In the genomic region with DNA sequence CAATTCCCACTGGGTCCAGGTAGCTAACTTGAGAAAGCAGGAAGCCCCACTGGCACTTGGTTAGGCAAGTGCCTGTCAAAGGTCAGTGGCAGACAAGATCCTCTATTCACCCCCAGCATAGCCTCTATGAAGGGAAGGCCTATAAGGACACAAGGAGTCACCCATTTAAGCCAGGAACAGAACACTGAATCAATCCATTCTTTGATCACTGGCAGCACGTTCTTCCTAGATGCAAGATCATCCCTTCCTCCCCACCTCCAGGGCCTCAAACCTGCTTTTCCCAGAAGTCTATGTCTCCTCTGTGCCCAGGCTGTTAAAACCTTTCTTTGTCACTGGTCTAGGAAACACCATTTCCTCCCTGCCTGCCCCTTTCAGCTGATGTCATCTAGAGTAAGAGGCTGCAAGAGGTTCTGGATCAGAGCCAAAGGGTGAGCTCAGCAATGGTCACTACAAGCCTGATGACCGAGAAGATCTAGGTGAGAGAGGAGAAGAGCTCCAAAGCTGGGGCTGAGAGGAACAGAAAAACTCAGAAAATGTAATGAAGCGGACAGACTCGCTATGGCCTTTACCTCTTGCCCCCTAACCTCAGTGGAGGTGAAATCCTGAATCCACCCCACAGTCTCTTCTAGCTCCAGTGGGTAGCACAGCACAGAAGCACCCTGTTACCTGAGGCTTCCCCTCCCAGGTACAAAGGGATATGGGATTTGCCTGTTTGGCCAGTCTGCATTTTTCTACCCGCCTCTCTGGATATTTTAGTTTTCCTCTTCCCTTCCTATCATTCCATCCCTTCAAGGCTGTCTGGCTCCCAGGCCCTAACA, we compare ENCODE assay signal across 8 cellular contexts. TPM values are rescaled to one million over a fixed set of nuclear protein-coding genes. Genes with fewer than 3 reads are reported as not detected.
DNase-seq lines count a peak whose midpoint lies in the region; ATAC-seq, FAIRE-seq and TF ChIP-seq lines count a peak whose summit lies in the region.

No MANE protein-coding gene starts in this region.

- H3K9ac ChIP-seq in BLaER1: peak overlapping the region; percentile 31; the same call in 1 of the 2 replicates
- peak overlapping the region; percentile 26 for H3K9ac ChIP-seq in HCT116 (ENCODE audit: low read length)
- H3K9ac ChIP-seq in colonic mucosa (ENCODE audit: low read depth in 2 of 2, low read length in 2 of 2): peak overlapping the region in 1 of 2 donors; percentile 16

- FAIRE-seq in RCC 7860 (lab: Jason Lieb, UNC): peak; percentile 66

- DNase-seq in HCT116 (ENCODE audit: low read depth, low spot score): peak; percentile 78
- peak; percentile 95 for DNase-seq in RCC 7860 (ENCODE audit: low spot score)
- peak; percentile 81 for DNase-seq in colonic mucosa
- DNase-seq in lower lobe of right lung: peak; percentile 75
- peak; percentile 87 for DNase-seq in thoracic aorta (ENCODE audit: low spot score)
- DNase-seq in stimulated activated CD4-positive, alpha-beta T cell treated with anti-CD3 and anti-CD28 coated beads, Interleukin-4, amount 100 ng/mL, for 1 hour: no peak

- no peak overlapping the region for H2AFZ ChIP-seq in HCT116 (ENCODE audit: low read depth, low read length, poor library complexity, severe bottlenecking)

- peaks cover 44% of the 10 kb centered on the region for H3K36me3 ChIP-seq in BLaER1
- peaks cover 14 to 34% of the 10 kb centered on the region in 2 experiments; a peak in 3 of 4 replicates for H3K36me3 ChIP-seq in HCT116 (ENCODE audit: control insufficient read depth in 1 of 2, insufficient read depth in 2 of 2, low read length in 2 of 2)
- peaks cover 4% of the 10 kb centered on the region for H3K36me3 ChIP-seq in colonic mucosa
- peaks cover 41% of the 10 kb centered on the region for H3K36me3 ChIP-seq in lower lobe of right lung
- peaks cover 38% of the 10 kb centered on the region for H3K36me3 ChIP-seq in thoracic aorta

- no peaks in the 10 kb centered on the region for H3K9me2 ChIP-seq in HCT116 (ENCODE audit: insufficient read depth)

- BruUV-seq in HCT116 (replicated peaks; lab: Mats Ljungman, UMichigan): TSS peak; percentile 91

- H3K4me3 ChIP-seq in BLaER1: no peak overlapping the region
- peak overlapping the region; percentile 80 to 100 for H3K4me3 ChIP-seq in HCT116 (replicated peaks in 1 of 2; ENCODE audit: low read depth in 1 of 2, low read length in 2 of 2)
- H3K4me3 ChIP-seq in colonic mucosa: no peak overlapping the region
- H3K4me3 ChIP-seq in lower lobe of right lung: peak overlapping the region; percentile 76
- peak overlapping the region; percentile 94 for H3K4me3 ChIP-seq in thoracic aorta

- ATAC-seq in HCT116: no peak
- peak; percentile 10 to 34 for ATAC-seq in lower lobe of right lung
- no peak for ATAC-seq in thoracic aorta (ENCODE audit: insufficient number of reproducible peaks, low FRiP score, low read depth)
- no peak for ATAC-seq in HG03280 (IDR thresholded peaks at IDR 0.05; ENCODE audit: unreplicated experiment)

- 0 out of 2 replicates have a peak overlapping the region, but pooled peaks have one; percentile 5 for H3K27ac ChIP-seq in BLaER1
- H3K27ac ChIP-seq in HCT116 (ENCODE audit: low read depth, low read length): peak overlapping the region; percentile 76
- H3K27ac ChIP-seq in colonic mucosa: peak overlapping the region; percentile 14
- H3K27ac ChIP-seq in lower lobe of right lung: peak overlapping the region; percentile 89
- peak overlapping the region; percentile 56 to 63 for H3K27ac ChIP-seq in thoracic aorta

- RAD21 ChIA-PET in HCT116 (lab: Charles Lee; ENCODE audit: low non-redundant PET in 1 of 2, low total read pairs in 2 of 2, uncharacterized antibody in 2 of 2, unreplicated experiment in 2 of 2): no interaction called here

- H3K79me2 ChIP-seq in HCT116 (ENCODE audit: insufficient read depth, low read length): peaks cover 24% of the 10 kb centered on the region

- H3K27me3 ChIP-seq in BLaER1 (no peaks in the 10 kb centered on the region), HCT116 (ENCODE audit: insufficient read depth, low read length) (no peaks in the 10 kb centered on the region), colonic mucosa (no peaks in the 10 kb centered on the region), lower lobe of right lung (ENCODE audit: low read depth) (no peaks in the 10 kb centered on the region), thoracic aorta (replicated peaks; ENCODE audit: insufficient read depth) (no peaks in the 10 kb centered on the region)

- H4K20me1 ChIP-seq in BLaER1: peaks cover 18% of the 10 kb centered on the region; the same call in 1 of the 2 replicates
- no peaks in the 10 kb centered on the region for H4K20me1 ChIP-seq in HCT116 (ENCODE audit: insufficient read depth)

- no peaks in the 10 kb centered on the region for H3K9me3 ChIP-seq in BLaER1
- H3K9me3 ChIP-seq in HCT116 (ENCODE audit: control insufficient read depth in 1 of 2, insufficient read depth in 1 of 2, low read depth in 1 of 2, low read length in 2 of 2): no peaks in the 10 kb centered on the region
- H3K9me3 ChIP-seq in colonic mucosa: no peaks in the 10 kb centered on the region
- no peaks in the 10 kb centered on the region for H3K9me3 ChIP-seq in lower lobe of right lung
- H3K9me3 ChIP-seq in thoracic aorta: no peaks in the 10 kb centered on the region

- intact Hi-C loops in HCT116 (cut with micrococcal nuclease) (loop anchor here (5.0 kb wide), 1 partner anchor 145 kb away; a partner anchor contains a TSS), colonic mucosa (cut with DNase I) (no loop called here), lower lobe of right lung (cut with DNase I) (no loop called here)

- POLR2A ChIA-PET in HCT116 (lab: Charles Lee): interaction anchor here (0.8 to 1.4 kb wide), 7 partner anchors 9 to 143 kb away, joined by 3 to 7 read pairs (median 6); a partner anchor contains a TSS

- H3K4me1 ChIP-seq in BLaER1 (peaks cover 43% of the 10 kb centered on the region), HCT116 (ENCODE audit: control insufficient read depth in 1 of 2, insufficient read depth in 2 of 2, low read length in 2 of 2) (peaks cover 20 to 33% of the 10 kb centered on the region in 2 experiments), colonic mucosa (no peaks in the 10 kb centered on the region), lower lobe of right lung (peaks cover 32% of the 10 kb centered on the region), thoracic aorta (ENCODE audit: control insufficient read depth in 1 of 2, low read depth in 2 of 2) (peaks cover 10 to 28% of the 10 kb centered on the region in 2 donors)

- TF ChIP-seq CTCF in HCT116 (IDR thresholded peaks at IDR 0.05 in 2 of 3, conservative IDR thresholded peaks at IDR 0.05 in 1 of 3; ENCODE audit: borderline replicate concordance in 1 of 3, insufficient read depth in 1 of 3, low read depth in 2 of 3, low read length in 2 of 3) (no peak), colonic mucosa (IDR thresholded peaks at IDR 0.05) (no peak), lower lobe of right lung (IDR thresholded peaks at IDR 0.05) (no peak), thoracic aorta (IDR thresholded peaks at IDR 0.05) (no peak)

- H3K4me2 ChIP-seq in BLaER1 (peak overlapping the region; percentile 89), HCT116 (ENCODE audit: low read length) (peak overlapping the region; percentile 84)

- CTCF ChIA-PET in HCT116 (lab: Charles Lee): no interaction called here

- TF ChIP-seq POLR2A in HCT116 (IDR thresholded peaks at IDR 0.05; ENCODE audit: borderline replicate concordance, extremely low read depth, insufficient read depth, insufficient read length): no peak

- TF ChIP-seq RAD21 in HCT116 (IDR thresholded peaks at IDR 0.05; ENCODE audit: low read depth): no peak

TF ChIP-seq in HCT116, 20 proteins besides CTCF, POLR2A, EP300 and RAD21 (continues in another document):
- no peak for TF ChIP-seq EZH2 (IDR thresholded peaks at IDR 0.05)
- TF ChIP-seq, protein P1, sequence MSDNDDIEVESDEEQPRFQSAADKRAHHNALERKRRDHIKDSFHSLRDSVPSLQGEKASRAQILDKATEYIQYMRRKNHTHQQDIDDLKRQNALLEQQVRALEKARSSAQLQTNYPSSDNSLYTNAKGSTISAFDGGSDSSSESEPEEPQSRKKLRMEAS (IDR thresholded peaks at IDR 0.05): no peak
- TF ChIP-seq FOSL1 (IDR thresholded peaks at IDR 0.05; ENCODE audit: low read depth): no peak
- no peak for TF ChIP-seq SRF (IDR thresholded peaks at IDR 0.05; ENCODE audit: low read depth)
- TF ChIP-seq EZH2phosphoT487 (IDR thresholded peaks at IDR 0.05; ENCODE audit: borderline replicate concordance): no peak
- TF ChIP-seq, protein P2, sequence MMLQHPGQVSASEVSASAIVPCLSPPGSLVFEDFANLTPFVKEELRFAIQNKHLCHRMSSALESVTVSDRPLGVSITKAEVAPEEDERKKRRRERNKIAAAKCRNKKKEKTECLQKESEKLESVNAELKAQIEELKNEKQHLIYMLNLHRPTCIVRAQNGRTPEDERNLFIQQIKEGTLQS (IDR thresholded peaks at IDR 0.05): no peak
- no peak for TF ChIP-seq EGR1 (IDR thresholded peaks at IDR 0.05; ENCODE audit: low read depth)
- no peak for TF ChIP-seq CEBPB (IDR thresholded peaks at IDR 0.05; ENCODE audit: low read depth)
- peak; percentile 80 for TF ChIP-seq POLR2AphosphoS5 (IDR thresholded peaks at IDR 0.05; ENCODE audit: low read depth, low read length)

RNA-seq across cellular contexts. Expression of a gene that starts 1.8 kb away (rescaled TPM):
- total RNA-seq in HCT116 (2021; ENCODE audit: unreplicated experiment): 98.0 TPM
- polyA plus RNA-seq in HCT116 (2012): 154 and 183 TPM in 2 replicates
- total RNA-seq in colonic mucosa: 10 to 100 TPM; 50.0 to 51.7 TPM
- total RNA-seq in lower lobe of right lung: 90.9 TPM
- total RNA-seq in thoracic aorta: 10 to 100 TPM; 45.9 to 66.1 TPM

RNA-seq across cellular contexts. Expression of a gene that starts 8.4 kb away (rescaled TPM):
- total RNA-seq in HCT116 (2021; ENCODE audit: unreplicated experiment): 36.6 TPM
- polyA plus RNA-seq in HCT116 (2012): 29.2 and 35.3 TPM in 2 replicates
- total RNA-seq in colonic mucosa: 10 to 100 TPM; 47.7 to 48.8 TPM
- 19.2 TPM for total RNA-seq in lower lobe of right lung
- total RNA-seq in thoracic aorta: 10 to 100 TPM; 11.3 to 24.8 TPM

RNA-seq across cellular contexts. Expression of a gene that starts 17.6 kb away (rescaled TPM):
- not detected for total RNA-seq in HCT116 (2021; ENCODE audit: unreplicated experiment)
- polyA plus RNA-seq in HCT116 (2012): 0.14 and 0.20 TPM in 2 replicates
- not detected for total RNA-seq in colonic mucosa
- total RNA-seq in lower lobe of right lung: 2.6 TPM
- not detected for total RNA-seq in thoracic aorta

RNA-seq across cellular contexts. Expression of a gene that starts 51.2 kb away (rescaled TPM):
- total RNA-seq in HCT116 (2021; ENCODE audit: unreplicated experiment) (20.6 TPM), colonic mucosa (10 to 100 TPM; 12.3 to 23.8 TPM), lower lobe of right lung (19.6 TPM), thoracic aorta (10 to 100 TPM in 1 of 2 donors, 1 to 10 TPM in 1; 9.0 to 11.9 TPM)
- 17.3 and 26.2 TPM in 2 replicates for polyA plus RNA-seq in HCT116 (2012)

RNA-seq across cellular contexts. Expression of a gene that starts 51.4 kb away (rescaled TPM):
- 77.4 TPM for total RNA-seq in HCT116 (2021; ENCODE audit: unreplicated experiment)
- 34.6 and 36.6 TPM in 2 replicates for polyA plus RNA-seq in HCT116 (2012)
- total RNA-seq in colonic mucosa: 10 to 100 TPM; 23.1 to 32.3 TPM
- total RNA-seq in lower lobe of right lung: 29.9 TPM
- 10 to 100 TPM; 11.9 to 33.2 TPM for total RNA-seq in thoracic aorta

Comparison
In these comparisons a context has a peak if more than half of its experiments do, and no peak if none do; other contexts are left out.
1. H3K27ac ChIP-seq: peak in every context shown above with its lines; median percentile 89 in lower lobe of right lung; 76 in HCT116; 60 in thoracic aorta; 14 in colonic mucosa; 5 in BLaER1.
2. H3K4me3 ChIP-seq: peak in HCT116 (2 of 2), lower lobe of right lung (single experiment) and thoracic aorta (single experiment); none in BLaER1 (single experiment) and colonic mucosa (single experiment).
3. ATAC-seq: peak in lower lobe of right lung (2 of 2); none in HCT116 (single experiment), thoracic aorta (single experiment) and HG03280 (single experiment).